Comparison of ENCODE assay signal across 13 cellular contexts in the genomic region with DNA sequence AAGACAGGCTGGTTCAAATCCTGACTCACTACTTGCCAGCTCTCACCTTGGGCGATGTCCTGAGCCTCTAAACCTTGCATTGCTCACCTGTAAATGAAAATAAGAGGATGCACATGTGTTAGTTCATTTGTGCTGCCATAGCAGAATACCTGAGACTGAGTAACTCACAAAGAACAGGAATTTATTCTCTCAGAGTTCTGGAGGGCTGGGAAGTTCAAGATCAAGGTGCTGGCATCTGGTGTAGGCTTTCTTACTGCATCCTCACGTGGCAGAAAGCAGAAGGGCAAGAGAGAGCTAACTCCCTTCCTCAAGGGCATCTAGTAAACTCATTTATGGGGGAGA.
"Had no signal": no experiment of that assay in that cellular context is flagged by ENCODE, and none has a peak within 500 bp of the region (broad histone marks: within the 10 kb centered on the region; RNA-seq: fewer than 3 reads in every experiment).

No MANE protein-coding gene starts in this region.

- DNase-seq: activated naive CD4-positive, alpha-beta T cell treated with anti-CD3 and anti-CD28 coated beads, Interleukin-2, amount 50 U/mL, for 16 hours; adrenal gland; cerebellar nuclear complex; dorsolateral prefrontal cortex; head of caudate nucleus; left ventricle myocardium inferior; sigmoid colon; stimulated activated CD4-positive, alpha-beta T cell treated with anti-CD3 and anti-CD28 coated beads, Interleukin-4, amount 100 ng/mL, for 24 hours; upper lobe of left lung had no signal

- H3K4me3 ChIP-seq: adrenal gland, dorsolateral prefrontal cortex, esophagus muscularis mucosa, left ventricle myocardium inferior, sigmoid colon, upper lobe of left lung had no signal

- H3K36me3 ChIP-seq: adrenal gland, esophagus muscularis mucosa, left ventricle myocardium inferior, sigmoid colon, upper lobe of left lung had no signal

- H3K27me3 ChIP-seq: upper lobe of left lung had no signal

- H3K27ac Mint-ChIP-seq: brain; stimulated activated naive CD8-positive, alpha-beta T cell treated with anti-CD3 and anti-CD28 coated beads, Interleukin-15, Interleukin-2, amounts not matched to agents 100 ng/mL and 50 ng/mL, for 24 hours; T-helper 1 cell treated with Interleukin-12 subunit alpha and Interleukin-12 subunit beta and Interleukin-4 antibody, amounts not matched to agents 30 μg/mL and 1 μg/mL, for 36 hours had no signal

- H3K4me1 ChIP-seq: adrenal gland, esophagus muscularis mucosa, left ventricle myocardium inferior, sigmoid colon, upper lobe of left lung had no signal

- H3K9me3 Mint-ChIP-seq: stimulated activated naive CD8-positive, alpha-beta T cell treated with anti-CD3 and anti-CD28 coated beads, Interleukin-15, Interleukin-2, amounts not matched to agents 100 ng/mL and 50 ng/mL, for 24 hours; T-helper 1 cell treated with Interleukin-12 subunit alpha and Interleukin-12 subunit beta and Interleukin-4 antibody, amounts not matched to agents 30 μg/mL and 1 μg/mL, for 36 hours had no signal

- H3K9me3 ChIP-seq: adrenal gland, esophagus muscularis mucosa, left ventricle myocardium inferior, sigmoid colon, upper lobe of left lung had no signal

- H3K27ac ChIP-seq: adrenal gland, dorsolateral prefrontal cortex, esophagus muscularis mucosa, left ventricle myocardium inferior, sigmoid colon, upper lobe of left lung had no signal

- H3K4me3 Mint-ChIP-seq: brain; stimulated activated naive CD8-positive, alpha-beta T cell treated with anti-CD3 and anti-CD28 coated beads, Interleukin-15, Interleukin-2, amounts not matched to agents 100 ng/mL and 50 ng/mL, for 24 hours; T-helper 1 cell treated with Interleukin-12 subunit alpha and Interleukin-12 subunit beta and Interleukin-4 antibody, amounts not matched to agents 30 μg/mL and 1 μg/mL, for 36 hours had no signal

- H3K36me3 Mint-ChIP-seq: brain had no signal
